17 cellular contexts compared by ENCODE assay signal in the genomic region with DNA sequence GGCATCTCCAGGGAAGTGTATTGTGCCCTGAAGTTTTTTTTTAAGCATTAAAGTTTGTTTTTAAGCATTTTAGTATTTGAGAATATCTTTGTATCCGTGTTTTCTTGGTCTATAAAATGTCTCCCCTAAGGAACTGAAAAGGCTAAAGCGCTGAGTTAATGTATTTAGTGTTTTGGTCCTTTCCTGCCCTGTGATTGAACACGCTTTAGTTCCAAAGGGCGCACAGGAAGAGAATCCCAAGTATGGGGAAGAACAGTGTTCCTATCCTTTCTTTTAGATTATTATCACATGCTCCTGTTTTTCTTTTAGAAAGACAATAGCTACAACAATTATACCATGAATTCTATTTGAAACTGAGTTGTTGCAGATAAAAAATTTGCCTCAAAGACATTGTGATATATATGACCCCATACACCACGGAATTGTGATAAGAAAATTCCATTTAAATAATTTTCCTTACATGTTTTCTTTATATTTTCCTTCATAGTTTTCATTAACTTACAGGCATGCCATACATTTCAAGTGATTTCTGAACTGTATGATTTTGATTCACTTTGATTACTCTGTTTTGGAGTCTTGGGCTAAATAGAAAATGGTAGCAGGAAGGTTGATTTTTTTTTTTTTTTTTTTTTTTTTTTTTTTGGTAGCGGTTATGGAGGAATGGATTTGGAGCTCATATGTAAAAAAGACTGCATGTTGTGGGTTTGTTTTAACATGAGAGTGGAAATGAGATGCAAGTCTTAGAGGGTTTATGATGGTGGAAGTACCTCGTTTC. TPM values are rescaled to one million over a fixed set of nuclear protein-coding genes. Genes with fewer than 3 reads are reported as not detected.
A peak's percentile ranks its signal among the peaks of the same experiment; 100 is the strongest.
DNase-seq lines count a peak whose midpoint lies in the region; ATAC-seq, FAIRE-seq and TF ChIP-seq lines count a peak whose summit lies in the region.
"Had no signal": no experiment of that assay in that cellular context is flagged by ENCODE, and none has a peak within 500 bp of the region (broad histone marks: within the 10 kb centered on the region; RNA-seq: fewer than 3 reads in every experiment).

No MANE protein-coding gene starts in this region.

- H3K4me1 ChIP-seq in Loucy (ENCODE audit: insufficient read depth, low read length, poor library complexity, severe bottlenecking) (peaks cover 11% of the 10 kb centered on the region), astrocyte (ENCODE audit: insufficient read depth, low read length) (peaks cover 13% of the 10 kb centered on the region), trophoblast cell (ENCODE audit: control insufficient read depth in 1 of 2, insufficient read depth in 2 of 2, low read length in 2 of 2) (peaks cover 3 to 8% of the 10 kb centered on the region in 2 experiments), stomach (peaks cover 19 to 80% (median 54%) of the 10 kb centered on the region in 4 donors)

- WGBS in trophoblast cell (ENCODE audit: extremely low coverage, insufficient coverage, insufficient read length) = no CpG with 5 or more reads among the region's 7 CpGs
- 86 to 90% (median 89%) methylated on average over 7 of the region's 7 CpGs for WGBS in stomach, 5 donors

- H3K4me3 ChIP-seq in Loucy (ENCODE audit: low read length, poor library complexity, severe bottlenecking) = peak overlapping the region; percentile 55
- no peak overlapping the region for H3K4me3 ChIP-seq in astrocyte (ENCODE audit: insufficient read depth, low read depth, low read length)
- H3K4me3 ChIP-seq in trophoblast cell (ENCODE audit: low read depth, low read length) = no peak overlapping the region
- H3K4me3 ChIP-seq in stomach = no peak overlapping the region
- H3K4me3 ChIP-seq: lower lobe of right lung, SJSA1, upper lobe of left lung had no signal

- ATAC-seq in activated T-cell treated with anti-CD3 and anti-CD28 coated beads, Interleukin-2, amount 50 U/mL, for 4 hours = no peak
- ATAC-seq: lower lobe of right lung, sciatic nerve had no signal

- H4K12ac ChIP-seq in trophoblast cell (ENCODE audit: low read depth, low read length) = no peak overlapping the region

- H2BK120ac ChIP-seq in trophoblast cell (ENCODE audit: insufficient read depth, low read length, poor library complexity) = no peak overlapping the region

- no peak overlapping the region for H2AFZ ChIP-seq in Loucy (ENCODE audit: low read length)
- no peak overlapping the region for H2AFZ ChIP-seq in astrocyte (ENCODE audit: low read depth, low read length)
- H2AFZ ChIP-seq in trophoblast cell (ENCODE audit: insufficient read depth, low read length, poor library complexity) = no peak overlapping the region

- no peaks in the 10 kb centered on the region for H3K27me3 Mint-ChIP-seq in activated T-cell treated with anti-CD3 and anti-CD28 coated beads, Interleukin-2, amount 50 U/mL, for 4 hours (ENCODE audit: low read depth)
- H3K27me3 Mint-ChIP-seq in astrocyte (ENCODE audit: low read depth, unreplicated experiment) = no peaks in the 10 kb centered on the region

- no peak overlapping the region for H4K8ac ChIP-seq in trophoblast cell (ENCODE audit: low read depth, low read length)

- peaks cover 15% of the 10 kb centered on the region for H3K79me1 ChIP-seq in trophoblast cell (ENCODE audit: low read length)

- no peak overlapping the region for H3K27ac ChIP-seq in astrocyte (ENCODE audit: low read depth, low read length)
- H3K27ac ChIP-seq in trophoblast cell (ENCODE audit: low read depth, low read length) = no peak overlapping the region
- no peak overlapping the region for H3K27ac ChIP-seq in stomach
- H3K27ac ChIP-seq: lower lobe of right lung, neutrophil, SJSA1, upper lobe of left lung had no signal

- no peaks in the 10 kb centered on the region for H3K9me3 ChIP-seq in Loucy (ENCODE audit: insufficient read depth, low read depth, low read length)
- H3K9me3 ChIP-seq in astrocyte (ENCODE audit: insufficient read depth, low read depth, low read length) = no peaks in the 10 kb centered on the region
- no peaks in the 10 kb centered on the region for H3K9me3 ChIP-seq in trophoblast cell (ENCODE audit: insufficient read depth, low read depth, low read length)
- no peaks in the 10 kb centered on the region for H3K9me3 ChIP-seq in stomach
- H3K9me3 ChIP-seq: lower lobe of right lung, neutrophil, SJSA1, upper lobe of left lung had no signal

- H3K9me2 ChIP-seq in Loucy (replicated peaks; ENCODE audit: low read depth, low read length) = no peaks in the 10 kb centered on the region

- H4K20me1 ChIP-seq in Loucy (ENCODE audit: insufficient read depth, low read length, poor library complexity, severe bottlenecking) = peaks cover 48% of the 10 kb centered on the region
- peaks cover 72% of the 10 kb centered on the region for H4K20me1 ChIP-seq in astrocyte (ENCODE audit: insufficient read depth, low read length)

- peaks cover 17% of the 10 kb centered on the region for H3K36me3 Mint-ChIP-seq in activated T-cell treated with anti-CD3 and anti-CD28 coated beads, Interleukin-2, amount 50 U/mL, for 4 hours (ENCODE audit: insufficient read depth)
- H3K36me3 Mint-ChIP-seq in astrocyte (ENCODE audit: low read depth, unreplicated experiment) = no peaks in the 10 kb centered on the region

- peak overlapping the region; percentile 97 for H3K4me3 Mint-ChIP-seq in activated T-cell treated with anti-CD3 and anti-CD28 coated beads, Interleukin-2, amount 50 U/mL, for 4 hours
- H3K4me3 Mint-ChIP-seq in astrocyte (ENCODE audit: unreplicated experiment) = peak overlapping the region; percentile 77

- no peaks in the 10 kb centered on the region for H3K9me3 Mint-ChIP-seq in activated T-cell treated with anti-CD3 and anti-CD28 coated beads, Interleukin-2, amount 50 U/mL, for 4 hours
- no peaks in the 10 kb centered on the region for H3K9me3 Mint-ChIP-seq in astrocyte (ENCODE audit: unreplicated experiment)

- H3F3A ChIP-seq in Loucy (ENCODE audit: low read depth) = peaks cover 9% of the 10 kb centered on the region; the same call in 1 of the 2 replicates

- no peak overlapping the region for H2AK5ac ChIP-seq in trophoblast cell (ENCODE audit: low read length)

- H3K27me3 ChIP-seq in Loucy (ENCODE audit: insufficient read depth, low read length, poor library complexity, severe bottlenecking) (peaks cover 4% of the 10 kb centered on the region), astrocyte (ENCODE audit: insufficient read depth, low read length) (no peaks in the 10 kb centered on the region), trophoblast cell (ENCODE audit: insufficient read depth, low read length) (no peaks in the 10 kb centered on the region), stomach (no peaks in the 10 kb centered on the region)
- H3K27me3 ChIP-seq: neutrophil, SJSA1, upper lobe of left lung had no signal

- TF ChIP-seq POLR2A in stomach (IDR thresholded peaks at IDR 0.05) = no peak

- no peak overlapping the region for H2BK5ac ChIP-seq in trophoblast cell (ENCODE audit: low read depth, low read length, poor library complexity)

- H3K9ac ChIP-seq in Loucy (ENCODE audit: low read depth, low read length, poor library complexity, severe bottlenecking) (no peak overlapping the region), astrocyte (ENCODE audit: low read length) (no peak overlapping the region), trophoblast cell (ENCODE audit: low read length) (no peak overlapping the region)

- H3K18ac ChIP-seq in trophoblast cell (ENCODE audit: low read length) = no peak overlapping the region

- no peak overlapping the region for H3K23ac ChIP-seq in trophoblast cell (ENCODE audit: low read length)

- peak overlapping the region; percentile 57 for H3K4ac ChIP-seq in trophoblast cell (ENCODE audit: low read depth, low read length)

- H3K4me2 ChIP-seq in Loucy (ENCODE audit: low read depth, low read length, poor library complexity, severe bottlenecking) (peak overlapping the region; percentile 61), astrocyte (ENCODE audit: low read length) (peak overlapping the region; percentile 13), trophoblast cell (ENCODE audit: low read length) (no peak overlapping the region)

- peaks cover 63% of the 10 kb centered on the region for H3K4me1 Mint-ChIP-seq in activated T-cell treated with anti-CD3 and anti-CD28 coated beads, Interleukin-2, amount 50 U/mL, for 4 hours (ENCODE audit: low read depth)
- peaks cover 16% of the 10 kb centered on the region for H3K4me1 Mint-ChIP-seq in astrocyte (ENCODE audit: low read depth, unreplicated experiment)

- H3K79me2 ChIP-seq in Loucy (ENCODE audit: insufficient read depth, low read length) (peaks cover 84% of the 10 kb centered on the region), astrocyte (ENCODE audit: insufficient read depth, low read length) (peaks cover 92% of the 10 kb centered on the region), trophoblast cell (ENCODE audit: control insufficient read depth, insufficient read depth, low read length, poor library complexity) (peaks cover 48% of the 10 kb centered on the region)

- no peak overlapping the region for H2BK12ac ChIP-seq in trophoblast cell (ENCODE audit: low read length)

- H3K27ac Mint-ChIP-seq in astrocyte (ENCODE audit: unreplicated experiment) = no peak overlapping the region

- DNase-seq in activated T-cell treated with anti-CD3 and anti-CD28 coated beads, Interleukin-2, amount 50 U/mL, for 4 hours = no peak
- DNase-seq in activated T-cell treated with anti-CD3 and anti-CD28 coated beads for 4 hours (no peak), astrocyte (ENCODE audit: low read depth) (no peak), trophoblast cell (peak in 1 of 2 donors; percentile 50), SKM-1 treated with dmso at 0.1 percent for 144 hours (lab: John Stamatoyannopoulos, UW; ENCODE audit: unreplicated experiment) (no peak), NCI-H2107 (lab: John Stamatoyannopoulos, UW) (no peak), stomach (no peak)
- DNase-seq: foreskin fibroblast; lower lobe of right lung; NCI-H1105 treated with DMSO at 0.1 percent for 48 hours; stimulated activated CD8-positive, alpha-beta memory T cell treated with anti-CD3 and anti-CD28 coated beads, Interleukin-4, amount 100 ng/mL, for 48 hours; upper lobe of left lung had no signal

- H3K14ac ChIP-seq in trophoblast cell (ENCODE audit: low read length) = no peak overlapping the region

- no peak overlapping the region for H4K91ac ChIP-seq in trophoblast cell (ENCODE audit: low read depth, low read length)

- intact Hi-C loops in stomach (cut with DNase I; ENCODE audit: low total_unique reads) = no loop called here

- H3K36me3 ChIP-seq in Loucy (ENCODE audit: insufficient read depth, low read length) = no peaks in the 10 kb centered on the region
- no peaks in the 10 kb centered on the region for H3K36me3 ChIP-seq in astrocyte (ENCODE audit: insufficient read depth, low read length)
- peaks cover 0 to 2% of the 10 kb centered on the region in 2 experiments for H3K36me3 ChIP-seq in trophoblast cell (ENCODE audit: control insufficient read depth in 1 of 2, insufficient read depth in 2 of 2, low read length in 2 of 2)
- no peaks in the 10 kb centered on the region for H3K36me3 ChIP-seq in stomach
- H3K36me3 ChIP-seq: lower lobe of right lung, neutrophil had no signal

- TF ChIP-seq EP300 in stomach (IDR thresholded peaks at IDR 0.05) = no peak

- no peak for TF ChIP-seq CTCF in Loucy (conservative IDR thresholded peaks at IDR 0.05; ENCODE audit: low read length)
- no peak for TF ChIP-seq CTCF in astrocyte (IDR thresholded peaks at IDR 0.05; ENCODE audit: insufficient read depth, low read depth, low read length)
- no peak for TF ChIP-seq CTCF in stomach (IDR thresholded peaks at IDR 0.05)

- FAIRE-seq in astrocyte (lab: Jason Lieb, UNC) = no peak
- FAIRE-seq: endometrium had no signal

RNA-seq across cellular contexts. Expression of gene HSPA4, which starts 3.1 kb away (rescaled TPM):
- 100 to 1,000 TPM; 258 to 302 (median 277) TPM for total RNA-seq in activated T-cell treated with anti-CD3 and anti-CD28 coated beads, Interleukin-2, amount 50 U/mL, for 4 hours
- total RNA-seq in astrocyte (198 and 210 TPM in 2 replicates), stomach (10 to 100 TPM; 21.6 to 79.1 (median 48.8) TPM)
- polyA plus RNA-seq in trophoblast cell (2013) = 163 and 170 TPM in 2 replicates
- 10 to 100 TPM; 29.3 to 44.5 (median 29.9) TPM for polyA plus RNA-seq in stomach

RNA-seq across cellular contexts. Expression of gene ZCCHC10, which starts 28.5 kb away (rescaled TPM):
- 10 to 100 TPM; 29.2 to 33.9 (median 31.7) TPM for total RNA-seq in activated T-cell treated with anti-CD3 and anti-CD28 coated beads, Interleukin-2, amount 50 U/mL, for 4 hours
- 27.9 and 29.1 TPM in 2 replicates for total RNA-seq in astrocyte
- 40.0 and 41.2 TPM in 2 replicates for polyA plus RNA-seq in trophoblast cell (2013)
- 10 to 100 TPM in 1 of 5 donors, 1 to 10 TPM in 3, under 1 TPM in 1; 0.29 to 16.5 (median 6.4) TPM for total RNA-seq in stomach
- polyA plus RNA-seq in stomach = 10 to 100 TPM; 21.3 to 45.1 (median 23.3) TPM
